In genomic region chr2:17540813-17541513, GRCh38 we compare ENCODE assay signal across 9 cellular contexts. TPM values are rescaled to one million over a fixed set of nuclear protein-coding genes. Genes with fewer than 3 reads are reported as not detected.
DNase-seq lines count a peak whose midpoint lies in the region; ATAC-seq and TF ChIP-seq lines count a peak whose summit lies in the region.
"Had no signal": no experiment of that assay in that cellular context is flagged by ENCODE, and none has a peak within 500 bp of the region (broad histone marks: within the 10 kb centered on the region; RNA-seq: fewer than 3 reads in every experiment).

No MANE protein-coding gene starts in this region.

- ATAC-seq in HG03045 (IDR thresholded peaks at IDR 0.05; ENCODE audit: unreplicated experiment), result no peak

- peak overlapping the region; percentile 77 for H3K4me3 ChIP-seq in brain microvascular endothelial cell (ENCODE audit: low read depth, low read length)
- H3K4me3 ChIP-seq in liver (ENCODE audit: low read depth in 1 of 3, low read length in 3 of 3), result peak overlapping the region; percentile 65 to 92 (median 69)
- H3K4me3 ChIP-seq in testis, result peak overlapping the region; percentile 25 to 66

- DNase-seq in NCI-H524 (lab: John Stamatoyannopoulos, UW) (peak; percentile 70 to 79), NCI-H524 treated with DMSO at 0.1 percent for 48 hours (lab: John Stamatoyannopoulos, UW) (no peak), brain microvascular endothelial cell (no peak), testis (no peak), A172 (ENCODE audit: low spot score) (no peak), GF-D8 (lab: John Stamatoyannopoulos, UW) (no peak)
- DNase-seq: activated CD4-positive, alpha-beta T cell treated with anti-CD3 and anti-CD28 coated beads for 48 hours had no signal

- TF ChIP-seq CTCF in brain microvascular endothelial cell (IDR thresholded peaks at IDR 0.05; ENCODE audit: low read depth, low read length, missing control alignments) (no peak), liver (IDR thresholded peaks at IDR 0.05; ENCODE audit: low read depth, low read length, missing input control) (no peak), testis (IDR thresholded peaks at IDR 0.05) (no peak)

- 2% methylated on average over 21 of the region's 21 CpGs for WGBS in liver
- whole genome bisulfite sequencing in testis, 2 donors, result 1 to 2% methylated on average over 21 of the region's 21 CpGs

- H3K36me3 ChIP-seq in brain microvascular endothelial cell (replicated peaks) (no peaks in the 10 kb centered on the region), liver (ENCODE audit: control insufficient read depth in 4 of 4, insufficient read depth in 3 of 4, low read depth in 1 of 4, low read length in 3 of 4) (no peaks in the 10 kb centered on the region), testis (ENCODE audit: low read depth, missing control alignments) (no peaks in the 10 kb centered on the region)

- no peak for TF ChIP-seq POLR2A in testis (IDR thresholded peaks at IDR 0.05)

- H3K9me3 ChIP-seq in liver (ENCODE audit: control insufficient read depth in 4 of 4, low read length in 3 of 4) (no peaks in the 10 kb centered on the region), testis (no peaks in the 10 kb centered on the region)

- peak overlapping the region; percentile 49 to 67 for H3K9ac ChIP-seq in liver (ENCODE audit: low read depth in 1 of 2, low read length in 2 of 2)

- H3K4me1 ChIP-seq in liver (ENCODE audit: control insufficient read depth in 4 of 4, insufficient read depth in 4 of 4, low read length in 3 of 4) (peaks cover 0 to 54% (median 28%) of the 10 kb centered on the region in 4 donors), testis (peaks cover 12% of the 10 kb centered on the region)

- H3K27ac ChIP-seq in brain microvascular endothelial cell (no peak overlapping the region), liver (ENCODE audit: low read depth in 1 of 2, low read length in 2 of 2) (peak overlapping the region; percentile 92 to 95), testis (no peak overlapping the region)

- intact Hi-C loops in testis (cut with DNase I; ENCODE audit: low total_unique reads), result no loop called here

- in situ Hi-C loops in brain microvascular endothelial cell (cut with HindIII; ENCODE audit: low pct_ligation_motif_present, low sequenced_read_pairs), result no loop called here

- TF ChIP-seq RAD21 in liver (IDR thresholded peaks at IDR 0.05), result no peak

- H3K27me3 ChIP-seq in brain microvascular endothelial cell (replicated peaks) (no peaks in the 10 kb centered on the region), liver (ENCODE audit: control insufficient read depth in 4 of 4, insufficient read depth in 4 of 4, low read length in 3 of 4) (no peaks in the 10 kb centered on the region), testis (no peaks in the 10 kb centered on the region)

TF ChIP-seq in liver, 16 proteins besides CTCF, POLR2A, EP300 and RAD21:
- TF ChIP-seq RXRA (IDR thresholded peaks at IDR 0.05) (no peak), ZBTB33 (IDR thresholded peaks at IDR 0.05) (no peak), TAF1 (conservative IDR thresholded peaks at IDR 0.05) (no peak), NR2F2 (IDR thresholded peaks at IDR 0.05) (no peak)

RNA-seq across cellular contexts. Expression of gene VSNL1, which starts 0.5 kb away (rescaled TPM):
- total RNA-seq in liver (10 to 100 TPM in 1 of 2 donors, 1 to 10 TPM in 1; 6.3 to 32.9 TPM), testis (1 to 10 TPM; 1.4 to 1.8 TPM)
- polyA plus RNA-seq in liver (1 to 10 TPM; 2.2 to 6.4 TPM), testis (ENCODE audit: insufficient read depth, low read depth, low replicate concordance) (0.46 TPM)
- total RNA-seq in A172 (2014; rRNA removed; shearing (Covaris generic)), result not detected in 2 replicates

RNA-seq across cellular contexts. Expression of gene RAD51AP2, which starts 22.7 kb away (rescaled TPM):
- under 1 TPM; 0.14 to 0.25 TPM for total RNA-seq in liver
- polyA plus RNA-seq in liver, result under 1 TPM; 0.02 to 0.08 TPM
- total RNA-seq in testis, result 10 to 100 TPM; 11.1 to 22.7 TPM
- 2.7 TPM for polyA plus RNA-seq in testis (ENCODE audit: insufficient read depth, low read depth, low replicate concordance)
- total RNA-seq in A172 (2014; rRNA removed; shearing (Covaris generic)), result 0.17 TPM in 1 of 2 replicates, not detected in the other

Comparison
In these comparisons a context has a peak if more than half of its experiments do, and no peak if none do; other contexts are left out.
1. DNase-seq: peak in NCI-H524 (2 of 2); none in NCI-H524 treated with DMSO at 0.1 percent for 48 hours (single experiment), brain microvascular endothelial cell (single experiment), testis (single experiment), A172 (single experiment) and GF-D8 (single experiment).
2. H3K27ac ChIP-seq: peak in liver (2 of 2); none in brain microvascular endothelial cell (single experiment) and testis (0 of 2).
3. RNA of gene RAD51AP2, which starts 22.7 kb away (total RNA-seq): 11.1 to 22.7 TPM in testis; 0.14 to 0.25 TPM in liver and 0.17 TPM in A172; every median in the first group is over 4 times any median in the second.
4. Peak in every context shown above with its lines, with median percentiles within 50 percentile points of each other: H3K4me3 ChIP-seq.